In genomic region chr10:128125944-128126764, GRCh38 we compare ENCODE assay signal across 1 cellular context.
A peak's percentile ranks its signal among the peaks of the same experiment; 100 is the strongest.
TF ChIP-seq lines count a peak whose summit lies in the region.

Gene MKI67, minus strand, starts transcription at chr10:128126423. Its CDS starts 756 bp downstream, at chr10:128125667.

TF ChIP-seq in IMR-90, 13 proteins besides CTCF, POLR2A, EP300 and RAD21:
- TF ChIP-seq RFX5 (IDR thresholded peaks at IDR 0.05; ENCODE audit: low read depth, low read length): no peak
- no peak for TF ChIP-seq CEBPB (IDR thresholded peaks at IDR 0.05; ENCODE audit: low read depth, low read length)
- TF ChIP-seq, protein P1, sequence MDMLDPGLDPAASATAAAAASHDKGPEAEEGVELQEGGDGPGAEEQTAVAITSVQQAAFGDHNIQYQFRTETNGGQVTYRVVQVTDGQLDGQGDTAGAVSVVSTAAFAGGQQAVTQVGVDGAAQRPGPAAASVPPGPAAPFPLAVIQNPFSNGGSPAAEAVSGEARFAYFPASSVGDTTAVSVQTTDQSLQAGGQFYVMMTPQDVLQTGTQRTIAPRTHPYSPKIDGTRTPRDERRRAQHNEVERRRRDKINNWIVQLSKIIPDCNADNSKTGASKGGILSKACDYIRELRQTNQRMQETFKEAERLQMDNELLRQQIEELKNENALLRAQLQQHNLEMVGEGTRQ (IDR thresholded peaks at IDR 0.05; ENCODE audit: low read depth, low read length): peak; percentile 15; the same call in 1 of the 2 replicates
- TF ChIP-seq FOS (IDR thresholded peaks at IDR 0.05; ENCODE audit: low read depth, low read length): peak; percentile 13; the same call in 1 of the 2 replicates
- peak; percentile 91 for TF ChIP-seq MXI1 (IDR thresholded peaks at IDR 0.05; ENCODE audit: borderline replicate concordance, low read depth, low read length)
- TF ChIP-seq MAZ (IDR thresholded peaks at IDR 0.05; ENCODE audit: borderline replicate concordance, low read depth, low read length): peak; percentile 64; the same call in 1 of the 2 replicates
- 0 out of 2 replicates have a peak, but pooled peaks have one; percentile 13 for TF ChIP-seq CHD1 (IDR thresholded peaks at IDR 0.05; ENCODE audit: low read depth, low read length)
